In genomic region chr2:158745067-158745865, GRCh38 we compare ENCODE assay signal across 8 cellular contexts. TPM values are rescaled to one million over a fixed set of nuclear protein-coding genes. Genes with fewer than 3 reads are reported as not detected.
DNase-seq lines count a peak whose midpoint lies in the region; ATAC-seq, FAIRE-seq and TF ChIP-seq lines count a peak whose summit lies in the region.

No MANE protein-coding gene starts in this region.

- ATAC-seq in DND-41 (ENCODE audit: insufficient read depth, low read depth) (peak; percentile 76), mucosa of descending colon (peak; percentile 51), HG02571 (IDR thresholded peaks at IDR 0.05; ENCODE audit: unreplicated experiment) (no peak)

- no peaks in the 10 kb centered on the region for H3K4me1 ChIP-seq in DND-41 (ENCODE audit: insufficient read depth, low read length)
- no peaks in the 10 kb centered on the region for H3K4me1 ChIP-seq in mucosa of descending colon (ENCODE audit: low read depth)

- peaks cover 6% of the 10 kb centered on the region for H3K27me3 ChIP-seq in DND-41 (ENCODE audit: insufficient read depth, low read length, poor library complexity)

- H3K36me3 ChIP-seq in DND-41 (ENCODE audit: insufficient read depth, low read length): no peaks in the 10 kb centered on the region
- H3K36me3 ChIP-seq in mucosa of descending colon (ENCODE audit: low read depth): no peaks in the 10 kb centered on the region

- peak; percentile 15 for FAIRE-seq in H54 (lab: Jason Lieb, UNC)

- no peak overlapping the region for H2AFZ ChIP-seq in DND-41 (ENCODE audit: low read depth, low read length)

- H3K4me3 ChIP-seq in DND-41 (ENCODE audit: low read depth in 1 of 2, low read length in 2 of 2) (no peak overlapping the region), mucosa of descending colon (no peak overlapping the region)

- no peak overlapping the region for H3K9ac ChIP-seq in DND-41 (ENCODE audit: low read depth, low read length)

- no peak overlapping the region for H3K27ac ChIP-seq in DND-41 (ENCODE audit: low read length)
- H3K27ac ChIP-seq in VCaP: no peak overlapping the region

- H4K20me1 ChIP-seq in DND-41 (ENCODE audit: insufficient read depth, low read length): no peaks in the 10 kb centered on the region

- no peaks in the 10 kb centered on the region for H3K9me3 ChIP-seq in DND-41 (ENCODE audit: insufficient read depth, low read length, severe bottlenecking)
- H3K9me3 ChIP-seq in mucosa of descending colon: no peaks in the 10 kb centered on the region

- no peaks in the 10 kb centered on the region for H3K79me2 ChIP-seq in DND-41 (ENCODE audit: insufficient read depth, low read length)

- H3K4me2 ChIP-seq in DND-41 (ENCODE audit: insufficient read depth, low read length): no peak overlapping the region

- TF ChIP-seq POLR2A in H54 (IDR thresholded peaks at IDR 0.05; ENCODE audit: low read depth, low read length) (no peak), erythroblast (IDR thresholded peaks at IDR 0.05; ENCODE audit: low read length) (no peak)

- peak; percentile 43 for DNase-seq in DND-41
- no peak for DNase-seq in H54 (ENCODE audit: insufficient read length, low spot score)
- DNase-seq in NCI-H1105 treated with DMSO at 0.1 percent for 48 hours (lab: John Stamatoyannopoulos, UW): peak; percentile 35
- peak; percentile 31 to 44 for DNase-seq in erythroblast (lab: John Stamatoyannopoulos, UW)
- peak in 1 of 3 donors; percentile 72 for DNase-seq in mucosa of descending colon
- DNase-seq in NCI-H774 (lab: John Stamatoyannopoulos, UW): no peak

- TF ChIP-seq CTCF in DND-41 (IDR thresholded peaks at IDR 0.05; ENCODE audit: borderline replicate concordance, extremely low read depth, low read length, poor library complexity, severe bottlenecking) (peak; percentile 64), VCaP (conservative IDR thresholded peaks at IDR 0.05) (peak; percentile 81), mucosa of descending colon (IDR thresholded peaks at IDR 0.05) (no peak)

- intact Hi-C loops in mucosa of descending colon (cut with DNase I, micrococcal nuclease): loop anchor here in 1 of 2 donors (10.0 kb wide), 1 partner anchor 290 kb away; the partner anchor contains the start of genes CCDC148 and PKP4

RNA-seq across cellular contexts. Expression of gene DAPL1, which starts 49.9 kb away (rescaled TPM):
- 1 to 10 TPM in 1 of 3 donors, not detected in 2; 1.2 TPM for total RNA-seq in mucosa of descending colon

Comparison
In these comparisons a context has a peak if more than half of its experiments do, and no peak if none do; other contexts are left out.
1. DNase-seq: peak in DND-41 (single experiment), NCI-H1105 treated with DMSO at 0.1 percent for 48 hours (single experiment) and erythroblast (2 of 2); none in H54 (single experiment) and NCI-H774 (single experiment).